In the genomic region with DNA sequence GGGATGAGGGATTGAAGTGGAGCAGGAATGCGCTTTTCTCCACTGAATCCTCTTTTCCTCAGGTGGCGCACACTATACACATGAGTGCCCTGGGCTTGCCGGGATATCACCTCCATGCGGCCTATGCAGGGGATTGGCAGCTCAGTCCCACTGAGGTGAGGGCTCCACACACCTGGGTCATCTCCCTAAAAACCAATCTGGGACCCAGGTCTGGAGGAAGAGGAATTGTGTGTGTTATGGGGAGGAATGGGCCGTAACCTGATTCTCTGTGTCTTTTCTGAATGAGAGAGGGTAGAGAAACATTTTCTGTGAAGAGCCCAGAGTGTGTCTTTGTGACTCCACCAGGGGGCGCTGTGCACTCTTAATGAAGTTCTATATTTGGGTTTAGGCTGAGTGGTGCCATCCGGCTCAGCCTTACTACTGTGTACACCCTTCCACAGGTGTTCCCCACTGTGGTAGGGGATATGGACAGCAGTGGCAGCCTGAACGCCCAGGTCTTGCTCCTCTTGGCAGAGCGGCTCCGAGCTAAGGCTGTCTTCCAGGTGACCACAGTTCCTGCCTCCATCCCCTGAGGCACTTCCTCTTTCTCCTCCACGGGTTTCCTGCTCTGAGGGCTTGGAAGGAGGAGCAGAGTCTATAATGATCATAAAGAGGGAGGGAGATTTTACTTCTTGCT, we compare ENCODE assay signal across 8 cellular contexts. TPM values are rescaled to one million over a fixed set of nuclear protein-coding genes. Genes with fewer than 3 reads are reported as not detected.
A peak's percentile ranks its signal among the peaks of the same experiment; 100 is the strongest.
DNase-seq lines count a peak whose midpoint lies in the region; ATAC-seq lines count a peak whose summit lies in the region.

No MANE protein-coding gene starts in this region.

- H3K4me3 ChIP-seq in NT2/D1 (ENCODE audit: insufficient read length, low read depth) (no peak overlapping the region), mononuclear cell (ENCODE audit: low read length) (peak overlapping the region; percentile 18)

- no peaks in the 10 kb centered on the region for H3K27me3 ChIP-seq in NT2/D1 (ENCODE audit: insufficient read depth, insufficient read length)
- H3K27me3 ChIP-seq in mononuclear cell (ENCODE audit: insufficient read depth, low read length): no peaks in the 10 kb centered on the region

- H3K9me3 ChIP-seq in NT2/D1 (ENCODE audit: insufficient read depth, low read length) (no peaks in the 10 kb centered on the region), mononuclear cell (ENCODE audit: low read depth, low read length) (no peaks in the 10 kb centered on the region)

- peaks cover 16% of the 10 kb centered on the region for H3K4me1 ChIP-seq in NT2/D1 (ENCODE audit: insufficient read depth, insufficient read length)
- peaks cover 42% of the 10 kb centered on the region for H3K4me1 ChIP-seq in mononuclear cell (ENCODE audit: insufficient read depth, low read length)

- peak; percentile 42 for ATAC-seq in GM19035 (IDR thresholded peaks at IDR 0.05; ENCODE audit: unreplicated experiment)

- peaks cover 30% of the 10 kb centered on the region for H3K36me3 ChIP-seq in NT2/D1 (ENCODE audit: insufficient read depth, insufficient read length, low read length)

- DNase-seq in AG08395 (ENCODE audit: low spot score): peak; percentile 75
- DNase-seq in HuH-7 (ENCODE audit: low spot score): peak; percentile 61
- peak; percentile 76 for DNase-seq in NT2/D1 (ENCODE audit: low read depth, low spot score)
- peak; percentile 85 for DNase-seq in activated CD8-positive, alpha-beta memory T cell treated with anti-CD3 and anti-CD28 coated beads, Interleukin-2, amount 50 U/mL, for 1 hour (ENCODE audit: extremely low read depth)
- peak; percentile 82 for DNase-seq in epidermal melanocyte (ENCODE audit: insufficient read length, low spot score)
- DNase-seq in stimulated activated CD8-positive, alpha-beta memory T cell treated with anti-CD3 and anti-CD28 coated beads, Interleukin-15, amount 100 ng/mL, for 24 hours (ENCODE audit: low read depth): peak; percentile 85

- H3K9ac ChIP-seq in NT2/D1 (ENCODE audit: insufficient read length, low read depth): peak overlapping the region; percentile 81

RNA-seq across cellular contexts. Expression of a gene that starts 1.5 kb away (rescaled TPM):
- total RNA-seq in mononuclear cell: 10.0 TPM

RNA-seq across cellular contexts. Expression of a gene that starts 3.9 kb away (rescaled TPM):
- total RNA-seq in mononuclear cell: not detected

RNA-seq across cellular contexts. Expression of a gene that starts 10.7 kb away (rescaled TPM):
- total RNA-seq in mononuclear cell: 0.31 TPM

RNA-seq across cellular contexts. Expression of a gene that starts 12.2 kb away (rescaled TPM):
- 190 TPM for total RNA-seq in mononuclear cell

RNA-seq across cellular contexts. Expression of a gene that starts 25.2 kb away (rescaled TPM):
- 38.0 TPM for total RNA-seq in mononuclear cell
